Comparison of ENCODE assay signal across 1 cellular context in the genomic region with DNA sequence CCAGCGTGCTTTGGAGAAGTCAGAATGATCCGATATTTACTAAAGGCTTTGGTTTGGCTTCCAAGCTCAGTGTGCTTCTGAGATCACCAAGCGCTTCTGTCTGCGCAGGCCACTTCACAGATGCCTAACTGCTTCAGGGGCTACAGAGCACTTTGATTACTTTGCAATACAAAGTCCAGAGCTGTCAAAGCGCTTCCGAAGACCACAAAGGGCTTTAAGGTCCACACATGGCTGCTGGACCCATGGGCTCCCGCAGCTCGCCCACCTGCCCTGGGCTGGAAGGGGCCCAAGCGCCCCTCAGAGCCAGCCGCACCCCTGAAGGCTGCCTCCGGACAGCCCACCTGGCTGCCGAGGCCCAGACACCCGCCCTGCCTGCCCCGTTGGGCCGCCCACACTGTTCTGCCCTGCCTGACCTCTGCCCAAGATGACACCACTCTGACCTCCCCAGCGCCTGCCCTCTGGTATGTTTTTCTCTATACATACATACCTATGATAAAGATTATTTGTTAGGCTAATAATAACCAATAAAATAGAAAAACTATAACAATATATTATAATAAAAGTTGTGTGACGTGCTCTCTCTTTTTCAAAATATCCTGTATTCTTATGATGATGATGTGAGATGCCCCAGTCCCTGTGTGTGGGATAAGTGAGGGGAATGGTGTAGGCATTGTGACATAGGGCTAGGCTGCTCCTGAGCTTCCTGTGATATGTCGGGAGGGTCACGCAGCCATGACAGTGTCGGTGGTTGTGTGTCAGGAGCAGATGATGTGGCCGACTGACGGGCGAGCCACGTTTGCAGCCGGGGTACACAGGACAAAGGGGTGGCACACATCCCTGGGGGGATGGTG.
A peak's percentile ranks its signal among the peaks of the same experiment; 100 is the strongest.
TF ChIP-seq lines count a peak whose summit lies in the region.

No MANE protein-coding gene starts in this region.

TF ChIP-seq in SK-N-SH, 30 proteins besides CTCF, POLR2A, EP300 and RAD21 (continued from another document):
- TF ChIP-seq PBX3 (IDR thresholded peaks at IDR 0.05): no peak
- no peak for TF ChIP-seq FOSL2 (IDR thresholded peaks at IDR 0.05; ENCODE audit: borderline replicate concordance, low read depth)
- TF ChIP-seq IRF3 (IDR thresholded peaks at IDR 0.05; ENCODE audit: low read depth, low read length): no peak
- peak; percentile 82 for TF ChIP-seq MXI1 (IDR thresholded peaks at IDR 0.05; ENCODE audit: low read depth, low read length)
- no peak for TF ChIP-seq MEF2A (IDR thresholded peaks at IDR 0.05; ENCODE audit: borderline replicate concordance, low read depth)
- TF ChIP-seq TAF1 (IDR thresholded peaks at IDR 0.05; ENCODE audit: borderline replicate concordance, low read depth, low read length): no peak
